12 cellular contexts compared by ENCODE assay signal in genomic region chr1:223708001-223708359, GRCh38. TPM values are rescaled to one million over a fixed set of nuclear protein-coding genes. Genes with fewer than 3 reads are reported as not detected.
DNase-seq lines count a peak whose midpoint lies in the region; ATAC-seq, FAIRE-seq and TF ChIP-seq lines count a peak whose summit lies in the region.
"Had no signal": no experiment of that assay in that cellular context is flagged by ENCODE, and none has a peak within 500 bp of the region (broad histone marks: within the 10 kb centered on the region; RNA-seq: fewer than 3 reads in every experiment).

No MANE protein-coding gene starts in this region.

- H3K4me1 ChIP-seq in endothelial cell of umbilical vein (ENCODE audit: control insufficient read depth, extremely low read depth, insufficient read depth, low read length) (peaks cover 57% of the 10 kb centered on the region), trophoblast cell (ENCODE audit: control insufficient read depth in 1 of 2, insufficient read depth in 2 of 2, low read length in 2 of 2) (peaks cover 16 to 25% of the 10 kb centered on the region in 2 experiments)
- H3K4me1 ChIP-seq in CD8-positive, alpha-beta memory T cell (ENCODE audit: insufficient read depth, low read length), result peaks cover 22% of the 10 kb centered on the region

- WGBS in trophoblast cell (ENCODE audit: extremely low coverage, insufficient coverage, insufficient read length), result no CpG with 5 or more reads among the region's 5 CpGs

- peaks cover 6% of the 10 kb centered on the region for H3K79me2 ChIP-seq in endothelial cell of umbilical vein (ENCODE audit: control insufficient read depth, insufficient read depth, low read length)
- peaks cover 6% of the 10 kb centered on the region for H3K79me2 ChIP-seq in trophoblast cell (ENCODE audit: control insufficient read depth, insufficient read depth, low read length, poor library complexity)

- H3K27me3 Mint-ChIP-seq in CD8-positive, alpha-beta memory T cell, result no peaks in the 10 kb centered on the region

- peaks cover 29% of the 10 kb centered on the region for H3K79me1 ChIP-seq in trophoblast cell (ENCODE audit: low read length)

- H4K8ac ChIP-seq in trophoblast cell (ENCODE audit: low read depth, low read length), result no peak overlapping the region

- H3K4me2 ChIP-seq in endothelial cell of umbilical vein (ENCODE audit: insufficient read depth, low read length) (peak overlapping the region; percentile 67), trophoblast cell (ENCODE audit: low read length) (no peak overlapping the region)

- H3K27me3 ChIP-seq in endothelial cell of umbilical vein (ENCODE audit: control insufficient read depth in 2 of 2, insufficient read depth in 2 of 2, low read length in 2 of 2) (no peaks in the 10 kb centered on the region), trophoblast cell (ENCODE audit: insufficient read depth, low read length) (no peaks in the 10 kb centered on the region)
- H3K27me3 ChIP-seq in CD8-positive, alpha-beta memory T cell (ENCODE audit: insufficient read depth, low read length, poor library complexity, severe bottlenecking), result no peaks in the 10 kb centered on the region

- H3K9me3 ChIP-seq in endothelial cell of umbilical vein (replicated peaks; ENCODE audit: control insufficient read depth, insufficient read depth, low read length) (no peaks in the 10 kb centered on the region), trophoblast cell (ENCODE audit: insufficient read depth, low read depth, low read length) (no peaks in the 10 kb centered on the region)
- H3K9me3 ChIP-seq in CD8-positive, alpha-beta memory T cell (ENCODE audit: low read length), result no peaks in the 10 kb centered on the region
- H3K9me3 ChIP-seq: neutrophil had no signal

- peak; percentile 91 for DNase-seq in DMS153 treated with DMSO at 0.1 percent for 48 hours (lab: John Stamatoyannopoulos, UW; ENCODE audit: unreplicated experiment)
- DNase-seq in NCI-H69 (lab: John Stamatoyannopoulos, UW), result peak; percentile 77
- no peak for DNase-seq in endothelial cell of umbilical vein (ENCODE audit: low read depth, low spot score)
- no peak for DNase-seq in trophoblast cell
- no peak for DNase-seq in SW 1271 (lab: John Stamatoyannopoulos, UW)
- no peak for DNase-seq in CD8-positive, alpha-beta memory T cell
- DNase-seq in kidney glomerular epithelial cell (lab: John Stamatoyannopoulos, UW), result no peak
- DNase-seq: T-helper 9 cell had no signal

- FAIRE-seq in endothelial cell of umbilical vein (lab: Jason Lieb, UNC), result no peak
- FAIRE-seq: urothelium cell line had no signal

- POLR2A ChIA-PET in endothelial cell of umbilical vein (lab: Charles Lee), result interaction anchor here (0.6 to 1.2 kb wide), 4 partner anchors 13 to 549 kb away, joined by 3 to 4 read pairs (median 3); no protein-coding TSS in a partner anchor
- POLR2A ChIA-PET in CD8-positive, alpha-beta memory T cell (lab: Charles Lee), result no interaction called here

- peak overlapping the region; percentile 76 for H3K18ac ChIP-seq in trophoblast cell (ENCODE audit: low read length)

- H3K4me3 ChIP-seq in endothelial cell of umbilical vein (replicated peaks in 1 of 3; ENCODE audit: insufficient read depth in 1 of 3, low read depth in 1 of 3, low read length in 3 of 3), result peak overlapping the region in 1 of 3 experiments; percentile 23
- H3K4me3 ChIP-seq in trophoblast cell (ENCODE audit: low read depth, low read length), result no peak overlapping the region
- H3K4me3 ChIP-seq in CD8-positive, alpha-beta memory T cell (ENCODE audit: low read length), result no peak overlapping the region

- peaks cover 0 to 1% (median 0%) of the 10 kb centered on the region in 3 donors for H3K36me3 Mint-ChIP-seq in CD8-positive, alpha-beta memory T cell

- peak overlapping the region; percentile 87 for H4K91ac ChIP-seq in trophoblast cell (ENCODE audit: low read depth, low read length)

- CTCF ChIA-PET in endothelial cell of umbilical vein (lab: Charles Lee), result interaction anchor here (0.7 to 10.9 kb wide), 11 partner anchors 8 to 626 kb away, joined by 3 to 148 read pairs (median 6); no protein-coding TSS in a partner anchor
- CTCF ChIA-PET in CD8-positive, alpha-beta memory T cell (lab: Charles Lee), result interaction anchor here (1.2 to 2.7 kb wide), 3 partner anchors 9 to 42 kb away, joined by 7 to 21 read pairs (median 13); no protein-coding TSS in a partner anchor

- peak overlapping the region in 1 of 7 donors; percentile 62 for H3K4me3 Mint-ChIP-seq in CD8-positive, alpha-beta memory T cell

- H2AK5ac ChIP-seq in trophoblast cell (ENCODE audit: low read length), result no peak overlapping the region

- H3K9me3 Mint-ChIP-seq in CD8-positive, alpha-beta memory T cell, result no peaks in the 10 kb centered on the region

- no peak overlapping the region for H3K4ac ChIP-seq in trophoblast cell (ENCODE audit: low read depth, low read length)

- H3K36me3 ChIP-seq in endothelial cell of umbilical vein (ENCODE audit: control insufficient read depth in 2 of 2, extremely low read depth in 1 of 2, insufficient read depth in 2 of 2, low read length in 2 of 2) (no peaks in the 10 kb centered on the region), trophoblast cell (ENCODE audit: control insufficient read depth in 1 of 2, insufficient read depth in 2 of 2, low read length in 2 of 2) (no peaks in the 10 kb centered on the region)
- H3K36me3 ChIP-seq in CD8-positive, alpha-beta memory T cell (ENCODE audit: insufficient read depth, low read length), result no peaks in the 10 kb centered on the region
- H3K36me3 ChIP-seq: neutrophil had no signal

- no peak overlapping the region for H4K12ac ChIP-seq in trophoblast cell (ENCODE audit: low read depth, low read length)

- H3K4me1 Mint-ChIP-seq in CD8-positive, alpha-beta memory T cell, result peaks cover 13 to 31% (median 15%) of the 10 kb centered on the region in 3 donors

- H2BK12ac ChIP-seq in trophoblast cell (ENCODE audit: low read length), result peak overlapping the region; percentile 87

- H2AFZ ChIP-seq in endothelial cell of umbilical vein (ENCODE audit: low read depth, low read length), result peak overlapping the region; percentile 23
- H2AFZ ChIP-seq in trophoblast cell (ENCODE audit: insufficient read depth, low read length, poor library complexity), result peak overlapping the region; percentile 32

- intact Hi-C loops in endothelial cell of umbilical vein (cut with micrococcal nuclease), result loop anchor here (5.0 to 10.0 kb wide), 4 partner anchors 124 to 893 kb away; partner anchors contain the start of genes DISP1 and WDR26

- peak overlapping the region in 3 of 8 donors; percentile 27 to 55 (median 52) for H3K27ac Mint-ChIP-seq in CD8-positive, alpha-beta memory T cell

- H3K14ac ChIP-seq in trophoblast cell (ENCODE audit: low read length), result peak overlapping the region; percentile 50

- dilution Hi-C loops in endothelial cell of umbilical vein (cut with MboI; ENCODE audit: extremely low pct_ligation_motif_present, low sequenced_read_pairs), result no loop called here

- H3K23ac ChIP-seq in trophoblast cell (ENCODE audit: low read length), result no peak overlapping the region

- no peak for TF ChIP-seq POLR2A in endothelial cell of umbilical vein (IDR thresholded peaks at IDR 0.05; ENCODE audit: low read depth, low read length)

- ATAC-seq in HG02642 (IDR thresholded peaks at IDR 0.05; ENCODE audit: poor library complexity, unreplicated experiment), result no peak

- peak overlapping the region; percentile 64 for H3K9ac ChIP-seq in endothelial cell of umbilical vein (replicated peaks; ENCODE audit: extremely low read depth, insufficient read depth, low read length)
- H3K9ac ChIP-seq in trophoblast cell (ENCODE audit: low read length), result no peak overlapping the region

- no peaks in the 10 kb centered on the region for H3K9me1 ChIP-seq in endothelial cell of umbilical vein (replicated peaks; ENCODE audit: control insufficient read depth, extremely low read depth, insufficient read depth, low read length)

- peak overlapping the region; percentile 91 for H3K27ac ChIP-seq in endothelial cell of umbilical vein (ENCODE audit: insufficient read depth, low read depth, low read length)
- peak overlapping the region; percentile 88 for H3K27ac ChIP-seq in trophoblast cell (ENCODE audit: low read depth, low read length)
- no peak overlapping the region for H3K27ac ChIP-seq in CD8-positive, alpha-beta memory T cell (ENCODE audit: low read depth, low read length)
- H3K27ac ChIP-seq: neutrophil had no signal

- H2BK120ac ChIP-seq in trophoblast cell (ENCODE audit: insufficient read depth, low read length, poor library complexity), result peak overlapping the region; percentile 48

- no peaks in the 10 kb centered on the region for H4K20me1 ChIP-seq in endothelial cell of umbilical vein (replicated peaks; ENCODE audit: control insufficient read depth, extremely low read depth, insufficient read depth, low read length)

- BruUV-seq in endothelial cell of umbilical vein (replicated peaks; lab: Mats Ljungman, UMichigan), result TSS peak; percentile 33

- H2BK5ac ChIP-seq in trophoblast cell (ENCODE audit: low read depth, low read length, poor library complexity), result peak overlapping the region; percentile 60

- peak in 1 of 2 donors; percentile 4 for TF ChIP-seq CTCF in endothelial cell of umbilical vein (IDR thresholded peaks at IDR 0.05; ENCODE audit: extremely low read depth in 1 of 2, insufficient read depth in 1 of 2, low read depth in 1 of 2, low read length in 2 of 2)

RNA-seq across cellular contexts. Expression of gene CAPN2, which starts 4.4 kb away (rescaled TPM):
- 316 and 420 TPM in 2 replicates for total RNA-seq in endothelial cell of umbilical vein
- 82.0 and 110 TPM in 2 replicates for polyA plus RNA-seq in endothelial cell of umbilical vein
- polyA plus RNA-seq in endothelial cell of umbilical vein (2011; cell fraction: cytosol; rRNA removed), result 160 and 168 TPM in 2 replicates
- 332 and 370 TPM in 2 replicates for polyA plus RNA-seq in endothelial cell of umbilical vein (2011; cell fraction: nucleus; rRNA removed)
- polyA plus RNA-seq in endothelial cell of umbilical vein (2012), result 262 and 405 TPM in 2 replicates
- 205 and 211 TPM in 2 replicates for polyA minus RNA-seq in endothelial cell of umbilical vein
- 44.4 TPM for polyA minus RNA-seq in endothelial cell of umbilical vein (2011; cell fraction: cytosol; rRNA and poly(A)+ RNA removed)
- polyA minus RNA-seq in endothelial cell of umbilical vein (2011; cell fraction: nucleus; rRNA and poly(A)+ RNA removed), result 100 and 114 TPM in 2 replicates
- polyA plus RNA-seq in trophoblast cell (2013), result 161 and 169 TPM in 2 replicates
- 10 to 100 TPM; 79.8 to 82.9 TPM for total RNA-seq in CD8-positive, alpha-beta memory T cell
- polyA plus RNA-seq in CD8-positive, alpha-beta memory T cell, result 252 TPM

RNA-seq across cellular contexts. Expression of gene CAPN8, which starts 42.5 kb away (rescaled TPM):
- total RNA-seq in endothelial cell of umbilical vein, result not detected in 2 replicates
- not detected in 2 replicates for polyA plus RNA-seq in endothelial cell of umbilical vein
- polyA plus RNA-seq in endothelial cell of umbilical vein (2011; cell fraction: cytosol; rRNA removed), result not detected in 2 replicates
- polyA plus RNA-seq in endothelial cell of umbilical vein (2011; cell fraction: nucleus; rRNA removed), result 0.07 and 0.25 TPM in 2 replicates
- polyA plus RNA-seq in endothelial cell of umbilical vein (2012), result not detected in 2 replicates
- not detected in 2 replicates for polyA minus RNA-seq in endothelial cell of umbilical vein
- polyA minus RNA-seq in endothelial cell of umbilical vein (2011; cell fraction: cytosol; rRNA and poly(A)+ RNA removed), result not detected
- polyA minus RNA-seq in endothelial cell of umbilical vein (2011; cell fraction: nucleus; rRNA and poly(A)+ RNA removed), result not detected in 2 replicates
- 0.04 and 0.08 TPM in 2 replicates for polyA plus RNA-seq in trophoblast cell (2013)
- not detected for total RNA-seq in CD8-positive, alpha-beta memory T cell
- polyA plus RNA-seq in CD8-positive, alpha-beta memory T cell, result not detected
- total RNA-seq: dermis microvascular lymphatic vessel endothelial cell had no signal

Comparison
In these comparisons a context has a peak if more than half of its experiments do, and no peak if none do; other contexts are left out.
1. DNase-seq: peak in DMS153 treated with DMSO at 0.1 percent for 48 hours (single experiment) and NCI-H69 (single experiment); none in endothelial cell of umbilical vein (single experiment), trophoblast cell (0 of 2), SW 1271 (0 of 2), CD8-positive, alpha-beta memory T cell (0 of 5) and kidney glomerular epithelial cell (single experiment).